Comparison of ENCODE assay signal across 7 cellular contexts in the genomic region with DNA sequence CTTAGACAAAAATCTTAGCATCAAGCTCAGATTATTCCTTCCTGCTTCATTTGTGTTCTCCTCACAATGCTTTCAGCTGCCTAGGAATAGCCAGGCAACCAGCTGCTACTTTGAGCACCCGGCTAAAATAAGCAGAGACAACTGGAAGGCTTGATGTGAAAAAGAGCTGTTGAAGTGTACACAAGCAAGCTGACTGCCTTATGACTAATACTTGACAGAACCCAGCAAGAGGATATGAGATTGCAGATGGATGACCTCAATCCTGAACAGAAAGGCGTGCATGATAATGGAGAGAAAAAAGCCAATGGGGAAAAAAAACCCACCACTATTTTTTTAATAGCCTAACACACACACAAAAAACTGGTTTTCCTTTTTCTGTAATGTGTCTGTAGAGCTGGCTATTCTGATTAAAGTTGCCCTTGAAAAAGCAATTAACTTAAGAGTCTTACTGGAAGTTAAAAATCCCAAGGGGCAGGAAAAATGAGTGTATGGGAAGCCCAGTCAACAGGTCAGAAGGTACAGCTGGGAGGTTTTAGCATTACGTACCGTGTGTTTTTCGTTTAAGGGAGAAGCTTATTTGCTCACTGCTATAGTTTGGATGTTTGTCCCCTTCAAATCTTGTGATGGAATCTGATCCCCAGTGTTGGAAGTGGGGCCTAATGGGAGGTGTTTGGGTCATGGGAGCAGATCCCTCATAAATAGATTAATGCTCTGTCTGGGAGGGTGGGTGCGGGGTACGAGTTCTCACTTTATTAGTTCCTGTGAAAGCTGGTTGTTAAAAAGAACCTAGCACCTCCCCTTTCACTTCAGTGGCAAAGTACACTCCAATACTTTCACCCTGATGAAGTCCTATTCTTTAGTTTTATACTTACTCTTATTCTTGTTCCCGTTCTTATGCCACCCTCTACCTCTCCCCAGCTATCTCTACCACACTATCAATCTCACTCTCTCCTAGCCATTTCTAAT. TPM values are rescaled to one million over a fixed set of nuclear protein-coding genes. Genes with fewer than 3 reads are reported as not detected.
DNase-seq lines count a peak whose midpoint lies in the region; ATAC-seq and TF ChIP-seq lines count a peak whose summit lies in the region.

No MANE protein-coding gene starts in this region.

- no peak for TF ChIP-seq CTCF in thoracic aorta (IDR thresholded peaks at IDR 0.05)

- DNase-seq in HS-5 (ENCODE audit: low read depth) (peak; percentile 80), astrocyte of the hippocampus (ENCODE audit: low read depth, low spot score) (peak; percentile 79), iris pigment epithelial cell (ENCODE audit: low read depth) (peak; percentile 97), thoracic aorta (ENCODE audit: low spot score) (no peak), NCI-H1930 (lab: John Stamatoyannopoulos, UW) (no peak)
- DNase-seq in effector memory CD8-positive, alpha-beta T cell: no peak
- DNase-seq in stimulated activated naive CD8-positive, alpha-beta T cell treated with anti-CD3 and anti-CD28 coated beads, Interleukin-15, amount 100 ng/mL, for 72 hours: no peak

- no peak overlapping the region for H3K4me3 Mint-ChIP-seq in effector memory CD8-positive, alpha-beta T cell
- H3K4me3 Mint-ChIP-seq in stimulated activated naive CD8-positive, alpha-beta T cell treated with anti-CD3 and anti-CD28 coated beads, Interleukin-15, amount 100 ng/mL, for 72 hours: no peak overlapping the region

- no peaks in the 10 kb centered on the region for H3K36me3 Mint-ChIP-seq in effector memory CD8-positive, alpha-beta T cell (ENCODE audit: insufficient read depth)

- H3K9me3 Mint-ChIP-seq in effector memory CD8-positive, alpha-beta T cell: no peaks in the 10 kb centered on the region
- H3K9me3 Mint-ChIP-seq in stimulated activated naive CD8-positive, alpha-beta T cell treated with anti-CD3 and anti-CD28 coated beads, Interleukin-15, amount 100 ng/mL, for 72 hours: no peaks in the 10 kb centered on the region

- ATAC-seq in thoracic aorta (ENCODE audit: insufficient number of reproducible peaks, low FRiP score, low read depth): peak; percentile 91
- ATAC-seq in effector memory CD8-positive, alpha-beta T cell (replicated peaks): no peak
- ATAC-seq in stimulated activated naive CD8-positive, alpha-beta T cell treated with anti-CD3 and anti-CD28 coated beads, Interleukin-15, amount 100 ng/mL, for 72 hours: no peak

- no peaks in the 10 kb centered on the region for H3K4me1 Mint-ChIP-seq in effector memory CD8-positive, alpha-beta T cell (ENCODE audit: low read depth in 2 of 2)
- no peaks in the 10 kb centered on the region for H3K4me1 Mint-ChIP-seq in stimulated activated naive CD8-positive, alpha-beta T cell treated with anti-CD3 and anti-CD28 coated beads, Interleukin-15, amount 100 ng/mL, for 72 hours

- H3K27ac ChIP-seq in thoracic aorta: peak overlapping the region in 1 of 2 donors; percentile 18

- H3K4me3 ChIP-seq in thoracic aorta: no peak overlapping the region

- no peaks in the 10 kb centered on the region for H3K36me3 ChIP-seq in thoracic aorta

- no peak overlapping the region for H3K27ac Mint-ChIP-seq in effector memory CD8-positive, alpha-beta T cell
- H3K27ac Mint-ChIP-seq in stimulated activated naive CD8-positive, alpha-beta T cell treated with anti-CD3 and anti-CD28 coated beads, Interleukin-15, amount 100 ng/mL, for 72 hours: no peak overlapping the region

- H3K27me3 Mint-ChIP-seq in effector memory CD8-positive, alpha-beta T cell: no peaks in the 10 kb centered on the region
- no peaks in the 10 kb centered on the region for H3K27me3 Mint-ChIP-seq in stimulated activated naive CD8-positive, alpha-beta T cell treated with anti-CD3 and anti-CD28 coated beads, Interleukin-15, amount 100 ng/mL, for 72 hours

- no peaks in the 10 kb centered on the region for H3K9me3 ChIP-seq in thoracic aorta

- H3K4me1 ChIP-seq in thoracic aorta (ENCODE audit: control insufficient read depth in 1 of 2, low read depth in 2 of 2): peaks cover 0 to 11% of the 10 kb centered on the region in 2 donors

- H3K27me3 ChIP-seq in thoracic aorta (replicated peaks; ENCODE audit: insufficient read depth): no peaks in the 10 kb centered on the region

RNA-seq across cellular contexts. Expression of a gene that starts 37.1 kb away (rescaled TPM):
- 10 to 100 TPM in 1 of 2 donors, 1 to 10 TPM in 1; 7.8 to 12.9 TPM for total RNA-seq in thoracic aorta

RNA-seq across cellular contexts. Expression of a gene that starts 57.1 kb away (rescaled TPM):
- 10 to 100 TPM; 66.3 to 70.8 TPM for total RNA-seq in thoracic aorta

Comparison
In these comparisons a context has a peak if more than half of its experiments do, and no peak if none do; other contexts are left out.
1. DNase-seq: peak in HS-5 (single experiment), astrocyte of the hippocampus (single experiment) and iris pigment epithelial cell (single experiment); none in thoracic aorta (single experiment), effector memory CD8-positive, alpha-beta T cell (0 of 3), stimulated activated naive CD8-positive, alpha-beta T cell treated with anti-CD3 and anti-CD28 coated beads, Interleukin-15, amount 100 ng/mL, for 72 hours (0 of 2) and NCI-H1930 (0 of 2).